ENCODE assay signal across 8 cellular contexts in the genomic region with DNA sequence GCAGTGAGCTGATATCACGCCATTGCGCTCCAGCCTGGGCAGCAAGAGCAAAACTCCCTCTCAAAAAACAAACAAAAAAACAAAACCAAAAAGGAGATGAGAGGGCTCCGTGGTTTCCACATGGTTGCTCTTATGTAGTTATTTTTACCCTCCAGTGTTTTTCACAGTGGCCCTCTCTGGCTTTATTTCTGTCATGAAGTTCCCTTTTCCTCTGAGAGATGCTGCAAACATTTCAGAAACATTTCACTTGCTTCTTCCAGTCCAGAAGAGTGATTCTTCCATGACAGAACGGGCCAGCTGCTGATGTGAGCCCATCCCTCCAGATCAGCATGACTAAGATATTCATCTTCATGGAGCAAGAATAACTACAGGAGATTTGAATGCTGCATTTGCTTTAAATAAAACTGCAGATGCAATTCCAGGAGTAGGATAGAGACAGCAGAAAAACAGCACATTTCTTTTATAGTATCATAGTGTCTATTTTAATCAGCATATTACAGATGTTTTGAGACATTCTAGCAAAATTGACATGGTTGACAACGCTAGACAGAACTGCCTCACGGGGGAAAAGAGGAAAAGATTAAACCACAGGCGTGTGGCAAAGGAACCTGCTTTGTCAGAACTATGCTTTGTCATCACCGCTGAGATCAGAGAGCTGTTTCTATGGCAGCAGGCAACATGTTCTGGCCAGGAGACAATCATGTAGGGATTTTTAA. TPM values are rescaled to one million over a fixed set of nuclear protein-coding genes. Genes with fewer than 3 reads are reported as not detected.
DNase-seq lines count a peak whose midpoint lies in the region; ATAC-seq and TF ChIP-seq lines count a peak whose summit lies in the region.

No MANE protein-coding gene starts in this region.

- H3K9me3 ChIP-seq in thymus (ENCODE audit: control insufficient read depth): no peaks in the 10 kb centered on the region
- no peaks in the 10 kb centered on the region for H3K9me3 ChIP-seq in suprapubic skin

- 9% methylated on average over 8 of the region's 8 CpGs for WGBS in thymus
- 30% methylated on average over 8 of the region's 8 CpGs for WGBS in suprapubic skin

- intact Hi-C loops in activated CD4-positive, alpha-beta T cell treated with anti-CD3 and anti-CD28 coated beads, Interleukin-2, amount 10 ng/mL, durations not matched to agents 24 days and 14 days (cut with micrococcal nuclease): no loop called here

- H3K4me3 Mint-ChIP-seq in activated CD4-positive, alpha-beta T cell treated with anti-CD3 and anti-CD28 coated beads, Interleukin-2, amount 10 ng/mL, durations not matched to agents 24 days and 14 days: no peak overlapping the region

- H3K27ac ChIP-seq in thymus (ENCODE audit: low read depth) (peak overlapping the region; percentile 40), suprapubic skin (no peak overlapping the region)

- TF ChIP-seq EP300 in suprapubic skin (IDR thresholded peaks at IDR 0.05): no peak

- H3K27ac Mint-ChIP-seq in activated CD4-positive, alpha-beta T cell treated with anti-CD3 and anti-CD28 coated beads, Interleukin-2, amount 10 ng/mL, durations not matched to agents 24 days and 14 days: no peak overlapping the region

- peaks cover 7% of the 10 kb centered on the region for H3K27me3 Mint-ChIP-seq in activated CD4-positive, alpha-beta T cell treated with anti-CD3 and anti-CD28 coated beads, Interleukin-2, amount 10 ng/mL, durations not matched to agents 24 days and 14 days

- no peaks in the 10 kb centered on the region for H3K36me3 Mint-ChIP-seq in activated CD4-positive, alpha-beta T cell treated with anti-CD3 and anti-CD28 coated beads, Interleukin-2, amount 10 ng/mL, durations not matched to agents 24 days and 14 days (ENCODE audit: low read depth)

- TF ChIP-seq CTCF in fibroblast of the aortic adventitia (IDR thresholded peaks at IDR 0.05; ENCODE audit: insufficient read depth, low read length) (no peak), suprapubic skin (IDR thresholded peaks at IDR 0.05) (no peak)

- no peak for TF ChIP-seq POLR2A in suprapubic skin (IDR thresholded peaks at IDR 0.05)

- peak; percentile 83 for ATAC-seq in GM21619 (IDR thresholded peaks at IDR 0.05; ENCODE audit: unreplicated experiment)

- peak; percentile 76 for DNase-seq in activated CD4-positive, alpha-beta T cell treated with anti-CD3 and anti-CD28 coated beads, Interleukin-2, amount 10 ng/mL, durations not matched to agents 24 days and 14 days
- no peak for DNase-seq in activated CD4-positive, alpha-beta T cell treated with anti-CD3 and anti-CD28 coated beads for 1 hour
- DNase-seq in Jurkat, Clone E6-1 (ENCODE audit: low read depth, low spot score): peak; percentile 67
- DNase-seq in SK-N-DZ (ENCODE audit: low spot score): peak; percentile 29
- DNase-seq in fibroblast of the aortic adventitia (ENCODE audit: low read depth): peak; percentile 70
- DNase-seq in suprapubic skin (ENCODE audit: low spot score in 2 of 2): no peak

- no peaks in the 10 kb centered on the region for H3K9me3 Mint-ChIP-seq in activated CD4-positive, alpha-beta T cell treated with anti-CD3 and anti-CD28 coated beads, Interleukin-2, amount 10 ng/mL, durations not matched to agents 24 days and 14 days

- no peak overlapping the region for H3K4me3 ChIP-seq in Jurkat, Clone E6-1 (ENCODE audit: low read length)
- no peak overlapping the region for H3K4me3 ChIP-seq in fibroblast of the aortic adventitia (ENCODE audit: low read depth, low read length)
- H3K4me3 ChIP-seq in thymus (ENCODE audit: low read length): no peak overlapping the region
- H3K4me3 ChIP-seq in suprapubic skin: no peak overlapping the region

- H3K36me3 ChIP-seq in thymus (ENCODE audit: control insufficient read depth, insufficient read depth): no peaks in the 10 kb centered on the region
- no peaks in the 10 kb centered on the region for H3K36me3 ChIP-seq in suprapubic skin

- peaks cover 11% of the 10 kb centered on the region for H3K4me1 Mint-ChIP-seq in activated CD4-positive, alpha-beta T cell treated with anti-CD3 and anti-CD28 coated beads, Interleukin-2, amount 10 ng/mL, durations not matched to agents 24 days and 14 days

- H3K27me3 ChIP-seq in thymus (ENCODE audit: control insufficient read depth, insufficient read depth) (no peaks in the 10 kb centered on the region), suprapubic skin (peaks cover 6% of the 10 kb centered on the region)

- H3K4me1 ChIP-seq in thymus (ENCODE audit: control insufficient read depth, insufficient read depth, low read length): no peaks in the 10 kb centered on the region
- peaks cover 7% of the 10 kb centered on the region for H3K4me1 ChIP-seq in suprapubic skin

RNA-seq across cellular contexts. Expression of a gene that starts 40.3 kb away (rescaled TPM):
- total RNA-seq in activated CD4-positive, alpha-beta T cell treated with anti-CD3 and anti-CD28 coated beads, Interleukin-2, amount 10 ng/mL, durations not matched to agents 24 days and 14 days: not detected in 2 replicates
- not detected for polyA plus RNA-seq in Jurkat, Clone E6-1 (2012; ENCODE audit: insufficient read depth, insufficient read length)
- 30.6 and 31.6 TPM in 2 replicates for polyA plus RNA-seq in SK-N-DZ (2014; cell fraction: cytosol; rRNA removed)
- 29.1 and 34.8 TPM in 2 replicates for polyA plus RNA-seq in SK-N-DZ (2014; cell fraction: nucleus; rRNA removed)
- total RNA-seq in fibroblast of the aortic adventitia (ENCODE audit: low replicate concordance) (2.3 and 5.4 TPM in 2 replicates), suprapubic skin (1 to 10 TPM; 2.3 to 7.2 (median 2.8) TPM)
- 13.9 TPM for polyA plus RNA-seq in thymus

Comparison
In these comparisons a context has a peak if more than half of its experiments do, and no peak if none do; other contexts are left out.
1. DNase-seq: peak in activated CD4-positive, alpha-beta T cell treated with anti-CD3 and anti-CD28 coated beads, Interleukin-2, amount 10 ng/mL, durations not matched to agents 24 days and 14 days (single experiment), Jurkat, Clone E6-1 (single experiment), SK-N-DZ (single experiment) and fibroblast of the aortic adventitia (single experiment); none in activated CD4-positive, alpha-beta T cell treated with anti-CD3 and anti-CD28 coated beads for 1 hour (single experiment) and suprapubic skin (0 of 2).